Comparison of ENCODE assay signal across 26 cellular contexts in genomic region chr3:146431240-146431639, GRCh38. TPM values are rescaled to one million over a fixed set of nuclear protein-coding genes. Genes with fewer than 3 reads are reported as not detected.
"Had no signal": no experiment of that assay in that cellular context is flagged by ENCODE, and none has a peak within 500 bp of the region (broad histone marks: within the 10 kb centered on the region; RNA-seq: fewer than 3 reads in every experiment).

No MANE protein-coding gene starts in this region.

- ATAC-seq: activated naive CD4-positive, alpha-beta T cell treated with anti-CD3 and anti-CD28 coated beads, Interleukin-2, amount 50 U/mL, for 72 hours; left ventricle myocardium superior; natural killer cell; pancreas; psoas muscle; stimulated activated naive CD8-positive, alpha-beta T cell treated with anti-CD3 and anti-CD28 coated beads, Interleukin-15, Interleukin-2, amounts not matched to agents 100 U/mL and 50 U/mL, for 24 hours; upper lobe of right lung; WTC11 had no signal

- H3K9me3 ChIP-seq: adrenal gland, pancreas, psoas muscle, upper lobe of right lung had no signal

- H3K27ac ChIP-seq: adrenal gland, cardiac muscle cell, pancreas, psoas muscle, right atrium auricular region, upper lobe of right lung had no signal

- H3K4me3 ChIP-seq: adrenal gland, cardiac muscle cell, pancreas, psoas muscle, right atrium auricular region, upper lobe of right lung had no signal

- H3K36me3 ChIP-seq: adrenal gland, cardiac muscle cell, pancreas, right atrium auricular region, upper lobe of right lung had no signal

- H3K4me1 ChIP-seq: adrenal gland, pancreas, psoas muscle, right atrium auricular region, upper lobe of right lung had no signal

- H3K4me1 Mint-ChIP-seq: natural killer cell, WTC11 had no signal

- H3K4me3 Mint-ChIP-seq: natural killer cell, WTC11 had no signal

- H3K27ac Mint-ChIP-seq: activated naive CD4-positive, alpha-beta T cell treated with anti-CD3 and anti-CD28 coated beads, Interleukin-2, amount 50 U/mL, for 72 hours; natural killer cell; WTC11 had no signal

- DNase-seq: activated T-cell treated with anti-CD3 and anti-CD28 coated beads, Interleukin-2, amount 50 U/mL, for 1 hour; adrenal gland; dermis blood vessel endothelial cell; effector CD8-positive, alpha-beta T cell; erythroblast; glutamatergic neuron; hippocampal formation; left ventricle myocardium superior; midbrain; natural killer cell; pancreas; psoas muscle; stimulated activated CD4-positive, alpha-beta T cell treated with anti-CD3 and anti-CD28 coated beads, Interleukin-12 subunit alpha, Interleukin-12 subunit beta, amount 100 ng/mL, for 4 hours; stimulated activated CD4-positive, alpha-beta T cell treated with anti-CD3 and anti-CD28 coated beads, Interleukin-4, amount 100 ng/mL, for 4 hours; stimulated activated naive CD8-positive, alpha-beta T cell treated with anti-CD3 and anti-CD28 coated beads, Interleukin-15, Interleukin-2, amounts not matched to agents 100 U/mL and 50 U/mL, for 24 hours; T-helper 1 cell; T-helper 9 cell; upper lobe of right lung had no signal

- H3K27me3 ChIP-seq: adrenal gland, cardiac muscle cell, pancreas, right atrium auricular region, upper lobe of right lung had no signal

- H3K36me3 Mint-ChIP-seq: natural killer cell had no signal

RNA-seq across cellular contexts. Expression of gene PLSCR2, which starts 38.1 kb away (rescaled TPM):
- total RNA-seq: activated naive CD4-positive, alpha-beta T cell treated with anti-CD3 and anti-CD28 coated beads, Interleukin-2, amount 50 U/mL, for 72 hours; cardiac muscle cell; cerebellum; frontal cortex; left ventricle myocardium superior; mammary epithelial cell; psoas muscle; right atrium auricular region; subcutaneous adipose tissue; upper lobe of right lung had no signal
